ENCODE assay signal across 7 cellular contexts in genomic region chr20:62693523-62693922, GRCh38. TPM values are rescaled to one million over a fixed set of nuclear protein-coding genes. Genes with fewer than 3 reads are reported as not detected.
"Had no signal": no experiment of that assay in that cellular context is flagged by ENCODE, and none has a peak within 500 bp of the region (broad histone marks: within the 10 kb centered on the region; RNA-seq: fewer than 3 reads in every experiment).

No MANE protein-coding gene starts in this region.

- H3K36me3 ChIP-seq: HAP-1 had no signal

- H3K4me3 Mint-ChIP-seq: IgD-negative memory B cell had no signal

- H3K9ac ChIP-seq: GM23248, KMS-11 had no signal

- H3K9me3 Mint-ChIP-seq: IgD-negative memory B cell had no signal

- H3K27ac ChIP-seq: GM23248, KMS-11 had no signal

- H2AFZ ChIP-seq: GM23248 had no signal

- H3K4me2 ChIP-seq: KMS-11 had no signal

- H3K9me3 ChIP-seq: HAP-1 had no signal

- H3K4me3 ChIP-seq: GM23248, HAP-1 had no signal

- DNase-seq: GM23248, GOT3, Karpas-422, KBM-7 had no signal

- H3K4me1 ChIP-seq: HAP-1 had no signal

RNA-seq across cellular contexts. Expression of gene NTSR1, which starts 15.1 kb away (rescaled TPM):
- total RNA-seq: GM23248 had no signal
- polyA plus RNA-seq: GM23248, IgD-negative memory B cell had no signal
